Comparison of ENCODE assay signal across 8 cellular contexts in the genomic region with DNA sequence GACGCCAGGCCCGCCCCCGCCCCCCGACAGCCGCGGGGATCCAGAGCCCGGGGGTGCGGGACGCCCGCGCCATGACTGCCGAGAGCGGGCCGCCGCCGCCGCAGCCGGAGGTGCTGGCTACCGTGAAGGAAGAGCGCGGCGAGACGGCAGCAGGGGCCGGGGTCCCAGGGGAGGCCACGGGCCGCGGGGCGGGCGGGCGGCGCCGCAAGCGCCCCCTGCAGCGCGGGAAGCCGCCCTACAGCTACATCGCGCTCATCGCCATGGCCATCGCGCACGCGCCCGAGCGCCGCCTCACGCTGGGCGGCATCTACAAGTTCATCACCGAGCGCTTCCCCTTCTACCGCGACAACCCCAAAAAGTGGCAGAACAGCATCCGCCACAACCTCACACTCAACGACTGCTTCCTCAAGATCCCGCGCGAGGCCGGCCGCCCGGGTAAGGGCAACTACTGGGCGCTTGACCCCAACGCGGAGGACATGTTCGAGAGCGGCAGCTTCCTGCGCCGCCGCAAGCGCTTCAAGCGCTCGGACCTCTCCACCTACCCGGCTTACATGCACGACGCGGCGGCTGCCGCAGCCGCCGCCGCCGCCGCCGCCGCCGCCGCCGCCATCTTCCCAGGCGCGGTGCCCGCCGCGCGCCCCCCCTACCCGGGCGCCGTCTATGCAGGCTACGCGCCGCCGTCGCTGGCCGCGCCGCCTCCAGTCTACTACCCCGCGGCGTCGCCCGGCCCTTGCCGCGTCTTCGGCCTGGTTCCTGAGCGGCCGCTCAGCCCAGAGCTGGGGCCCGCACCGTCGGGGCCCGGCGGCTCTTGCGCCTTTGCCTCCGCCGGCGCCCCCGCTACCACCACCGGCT. TPM values are rescaled to one million over a fixed set of nuclear protein-coding genes. Genes with fewer than 3 reads are reported as not detected.
DNase-seq lines count a peak whose midpoint lies in the region; ATAC-seq and TF ChIP-seq lines count a peak whose summit lies in the region.

No MANE protein-coding gene starts in this region.

- H3K27me3 ChIP-seq in suprapubic skin, result peaks cover 100% of the 10 kb centered on the region

- H3K36me3 Mint-ChIP-seq in T-helper 1 cell treated with Interleukin-12 subunit alpha and Interleukin-12 subunit beta and Interleukin-4 antibody, amounts not matched to agents 30 μg/mL and 1 μg/mL, for 36 hours (ENCODE audit: low read depth), result no peaks in the 10 kb centered on the region
- peaks cover 0 to 4% of the 10 kb centered on the region in 2 donors for H3K36me3 Mint-ChIP-seq in naive B cell

- no peak for TF ChIP-seq POLR2A in suprapubic skin (IDR thresholded peaks at IDR 0.05)

- peak overlapping the region; percentile 86 for H3K4me3 Mint-ChIP-seq in T-helper 1 cell treated with Interleukin-12 subunit alpha and Interleukin-12 subunit beta and Interleukin-4 antibody, amounts not matched to agents 30 μg/mL and 1 μg/mL, for 36 hours
- peak overlapping the region; percentile 80 to 92 (median 88) for H3K4me3 Mint-ChIP-seq in naive B cell

- H3K27ac ChIP-seq in suprapubic skin, result no peak overlapping the region

- peak; percentile 80 to 86 for ATAC-seq in naive B cell (ENCODE audit: low read depth in 2 of 2)

- H3K27me3 Mint-ChIP-seq in T-helper 1 cell treated with Interleukin-12 subunit alpha and Interleukin-12 subunit beta and Interleukin-4 antibody, amounts not matched to agents 30 μg/mL and 1 μg/mL, for 36 hours (ENCODE audit: low read depth), result peaks cover 88% of the 10 kb centered on the region
- H3K27me3 Mint-ChIP-seq in naive B cell, result peaks cover 68 to 76% (median 68%) of the 10 kb centered on the region in 3 donors

- peaks cover 17% of the 10 kb centered on the region for H3K4me1 Mint-ChIP-seq in T-helper 1 cell treated with Interleukin-12 subunit alpha and Interleukin-12 subunit beta and Interleukin-4 antibody, amounts not matched to agents 30 μg/mL and 1 μg/mL, for 36 hours (ENCODE audit: low read depth)
- H3K4me1 Mint-ChIP-seq in naive B cell, result peaks cover 14 to 36% (median 25%) of the 10 kb centered on the region in 3 donors

- TF ChIP-seq CTCF in suprapubic skin (IDR thresholded peaks at IDR 0.05), result peak in 1 of 2 donors; percentile 45

- H3K36me3 ChIP-seq in suprapubic skin, result no peaks in the 10 kb centered on the region

- H3K27ac Mint-ChIP-seq in T-helper 1 cell treated with Interleukin-12 subunit alpha and Interleukin-12 subunit beta and Interleukin-4 antibody, amounts not matched to agents 30 μg/mL and 1 μg/mL, for 36 hours, result peak overlapping the region; percentile 85
- peak overlapping the region in 4 of 6 donors; percentile 64 to 76 (median 67) for H3K27ac Mint-ChIP-seq in naive B cell

- no peak for TF ChIP-seq EP300 in suprapubic skin (IDR thresholded peaks at IDR 0.05)

- peak; percentile 38 for DNase-seq in activated gamma-delta T cell treated with Interleukin-2 at 50 U/mL for 16 hours
- DNase-seq in activated gamma-delta T cell (lab: John Stamatoyannopoulos, UW), result no peak
- DNase-seq in central memory CD4-positive, alpha-beta T cell, result peak; percentile 63
- peak; percentile 55 for DNase-seq in naive B cell
- DNase-seq in suprapubic skin (ENCODE audit: low spot score in 2 of 2), result no peak
- DNase-seq in cortex of kidney (lab: John Stamatoyannopoulos, UW), result no peak
- no peak for DNase-seq in mucosa of gallbladder (ENCODE audit: low spot score)

- H3K4me3 ChIP-seq in suprapubic skin, result peak overlapping the region; percentile 50

- no peaks in the 10 kb centered on the region for H3K9me3 ChIP-seq in suprapubic skin

- 4% methylated on average over 5 of the region's 125 CpGs for WGBS in suprapubic skin

- H3K9me3 Mint-ChIP-seq in T-helper 1 cell treated with Interleukin-12 subunit alpha and Interleukin-12 subunit beta and Interleukin-4 antibody, amounts not matched to agents 30 μg/mL and 1 μg/mL, for 36 hours, result no peaks in the 10 kb centered on the region
- H3K9me3 Mint-ChIP-seq in naive B cell, result peaks cover 0 to 24% (median 2%) of the 10 kb centered on the region in 7 donors

- H3K4me1 ChIP-seq in suprapubic skin, result peaks cover 40% of the 10 kb centered on the region

RNA-seq across cellular contexts. Expression of gene FOXE1, which starts 1.0 kb away (rescaled TPM):
- not detected for polyA plus RNA-seq in naive B cell (ENCODE audit: low read depth in 6 of 6)
- total RNA-seq in suprapubic skin (1 to 10 TPM in 3 of 4 donors, under 1 TPM in 1; 0.48 to 3.9 (median 2.0) TPM), mucosa of gallbladder (not detected)

Comparison
In these comparisons a context has a peak if more than half of its experiments do, and no peak if none do; other contexts are left out.
1. DNase-seq: peak in activated gamma-delta T cell treated with Interleukin-2 at 50 U/mL for 16 hours (single experiment), central memory CD4-positive, alpha-beta T cell (single experiment) and naive B cell (single experiment); none in activated gamma-delta T cell (single experiment), suprapubic skin (0 of 2), cortex of kidney (single experiment) and mucosa of gallbladder (single experiment).